ENCODE assay signal across 27 cellular contexts in the genomic region with DNA sequence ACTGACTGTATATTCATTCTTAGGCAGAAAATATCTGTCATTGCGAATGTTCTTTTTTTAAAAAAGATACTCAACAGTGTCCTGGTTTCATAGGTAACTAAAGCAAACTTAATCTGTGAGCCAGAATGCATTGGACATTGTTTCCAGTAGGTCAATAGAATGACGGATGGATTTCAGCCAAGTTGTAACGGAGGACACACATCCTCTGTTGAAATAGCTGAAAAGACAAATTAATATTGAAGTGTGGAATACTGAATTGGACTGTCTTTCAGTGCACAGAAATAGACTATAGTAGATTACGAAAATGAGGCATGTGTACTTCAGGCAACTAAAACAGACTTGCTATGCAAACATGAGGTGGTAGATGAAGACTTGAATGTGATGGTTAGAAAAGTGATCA.
"Had no signal": no experiment of that assay in that cellular context is flagged by ENCODE, and none has a peak within 500 bp of the region (broad histone marks: within the 10 kb centered on the region; RNA-seq: fewer than 3 reads in every experiment).

No MANE protein-coding gene starts in this region.

- H3K27ac ChIP-seq: colonic mucosa, epithelial cell of prostate, gastrocnemius medialis, heart left ventricle, left ventricle myocardium inferior, lower lobe of right lung, prostate gland, skin epidermis, spleen, thoracic aorta, tibial nerve, upper lobe of right lung, vagina had no signal

- H3K4me3 ChIP-seq: colonic mucosa, gastrocnemius medialis, heart left ventricle, left ventricle myocardium inferior, lower lobe of right lung, prostate gland, skin epidermis, spleen, thoracic aorta, tibial nerve, upper lobe of right lung, vagina had no signal

- H3K9me3 Mint-ChIP-seq: endodermal cell; naive thymus-derived CD8-positive, alpha-beta T cell; nephron progenitor cell; stimulated activated naive CD8-positive, alpha-beta T cell treated with anti-CD3 and anti-CD28 coated beads, Interleukin-15, Interleukin-2, amounts not matched to agents 100 ng/mL and 50 ng/mL, for 24 hours had no signal

- H3K9me3 ChIP-seq: colonic mucosa, gastrocnemius medialis, heart left ventricle, left ventricle myocardium inferior, lower lobe of right lung, prostate gland, spleen, thoracic aorta, tibial nerve, upper lobe of right lung, vagina had no signal

- H3K27me3 ChIP-seq: colonic mucosa, gastrocnemius medialis, spleen, tibial nerve, upper lobe of right lung, vagina had no signal

- H3K27ac Mint-ChIP-seq: dendritic cell treated with granulocyte-macrophage colony-stimulating factor and Interleukin-4, amounts not matched to agents 40 ng/mL and 50 ng/mL, for 4 days; endodermal cell; naive thymus-derived CD8-positive, alpha-beta T cell; nephron progenitor cell; stimulated activated memory B cell treated with anti-CD40 and anti-IgM and Interleukin-4, amounts not matched to agents 10 μg/mL and 1 μg/mL and 100 μg/mL, for 72 hours; stimulated activated naive CD8-positive, alpha-beta T cell treated with anti-CD3 and anti-CD28 coated beads, Interleukin-15, Interleukin-2, amounts not matched to agents 100 ng/mL and 50 ng/mL, for 24 hours had no signal

- H3K4me3 Mint-ChIP-seq: dendritic cell treated with granulocyte-macrophage colony-stimulating factor and Interleukin-4, amounts not matched to agents 40 ng/mL and 50 ng/mL, for 4 days; endodermal cell; naive thymus-derived CD8-positive, alpha-beta T cell; nephron progenitor cell; stimulated activated memory B cell treated with anti-CD40 and anti-IgM and Interleukin-4, amounts not matched to agents 10 μg/mL and 1 μg/mL and 100 μg/mL, for 72 hours; stimulated activated naive CD8-positive, alpha-beta T cell treated with anti-CD3 and anti-CD28 coated beads, Interleukin-15, Interleukin-2, amounts not matched to agents 100 ng/mL and 50 ng/mL, for 24 hours had no signal

- H3K4me1 ChIP-seq: colonic mucosa, heart left ventricle, left ventricle myocardium inferior, lower lobe of right lung, prostate gland, spleen, tibial nerve, upper lobe of right lung, vagina had no signal

- H3K36me3 Mint-ChIP-seq: naive thymus-derived CD8-positive, alpha-beta T cell; stimulated activated memory B cell treated with anti-CD40 and anti-IgM and Interleukin-4, amounts not matched to agents 10 μg/mL and 1 μg/mL and 100 μg/mL, for 72 hours had no signal

- H3K27me3 Mint-ChIP-seq: dendritic cell treated with granulocyte-macrophage colony-stimulating factor and Interleukin-4, amounts not matched to agents 40 ng/mL and 50 ng/mL, for 4 days; stimulated activated memory B cell treated with anti-CD40 and anti-IgM and Interleukin-4, amounts not matched to agents 10 μg/mL and 1 μg/mL and 100 μg/mL, for 72 hours had no signal

- H3K36me3 ChIP-seq: colonic mucosa, gastrocnemius medialis, heart left ventricle, left ventricle myocardium inferior, lower lobe of right lung, prostate gland, spleen, thoracic aorta, tibial nerve, upper lobe of right lung, vagina had no signal

- DNase-seq: colonic mucosa; effector CD8-positive, alpha-beta T cell; endodermal cell; foreskin fibroblast; gastrocnemius medialis; heart left ventricle; hippocampal formation; left cardiac atrium; left ventricle myocardium inferior; lower lobe of right lung; naive thymus-derived CD8-positive, alpha-beta T cell; nephron progenitor cell; nucleus accumbens; right cardiac atrium; spleen; stimulated activated CD4-positive, alpha-beta T cell treated with anti-CD3 and anti-CD28 coated beads, Interleukin-4, amount 100 ng/mL, for 4 hours; upper lobe of right lung had no signal

- H3K4me1 Mint-ChIP-seq: naive thymus-derived CD8-positive, alpha-beta T cell; nephron progenitor cell; stimulated activated memory B cell treated with anti-CD40 and anti-IgM and Interleukin-4, amounts not matched to agents 10 μg/mL and 1 μg/mL and 100 μg/mL, for 72 hours had no signal

- ATAC-seq: esophagus mucosa; gastrocnemius medialis; heart left ventricle; left cardiac atrium; lower lobe of right lung; naive thymus-derived CD8-positive, alpha-beta T cell; right cardiac atrium; stimulated activated memory B cell treated with anti-CD40 and anti-IgM and Interleukin-4, amounts not matched to agents 10 μg/mL and 1 μg/mL and 100 μg/mL, for 72 hours; upper lobe of right lung had no signal
